Comparison of ENCODE assay signal across 8 cellular contexts in genomic region chr5:88729476-88730182, GRCh38.
A peak's percentile ranks its signal among the peaks of the same experiment; 100 is the strongest.
DNase-seq lines count a peak whose midpoint lies in the region; ATAC-seq and TF ChIP-seq lines count a peak whose summit lies in the region.

No MANE protein-coding gene starts in this region.

- H3K27me3 Mint-ChIP-seq in activated CD4-positive, alpha-beta memory T cell treated with anti-CD3 and anti-CD28 coated beads for 36 hours = peaks cover 13% of the 10 kb centered on the region
- no peaks in the 10 kb centered on the region for H3K27me3 Mint-ChIP-seq in endodermal cell (ENCODE audit: insufficient read depth)
- H3K27me3 Mint-ChIP-seq in stimulated activated naive B cell treated with anti-CD40 and anti-IgM and Interleukin-4, amounts not matched to agents 10 μg/mL and 1 μg/mL and 100 μg/mL, for 72 hours = no peaks in the 10 kb centered on the region

- no peak overlapping the region for H3K27ac Mint-ChIP-seq in activated CD4-positive, alpha-beta memory T cell treated with anti-CD3 and anti-CD28 coated beads for 36 hours
- H3K27ac Mint-ChIP-seq in endodermal cell = no peak overlapping the region
- peak overlapping the region; percentile 90 for H3K27ac Mint-ChIP-seq in stimulated activated naive B cell treated with anti-CD40 and anti-IgM and Interleukin-4, amounts not matched to agents 10 μg/mL and 1 μg/mL and 100 μg/mL, for 72 hours

- no peaks in the 10 kb centered on the region for H3K36me3 Mint-ChIP-seq in activated CD4-positive, alpha-beta memory T cell treated with anti-CD3 and anti-CD28 coated beads for 36 hours
- no peaks in the 10 kb centered on the region for H3K36me3 Mint-ChIP-seq in endodermal cell (ENCODE audit: low read depth)
- peaks cover 31 to 44% of the 10 kb centered on the region in 2 donors for H3K36me3 Mint-ChIP-seq in stimulated activated naive B cell treated with anti-CD40 and anti-IgM and Interleukin-4, amounts not matched to agents 10 μg/mL and 1 μg/mL and 100 μg/mL, for 72 hours

- no peaks in the 10 kb centered on the region for H3K9me3 ChIP-seq in endodermal cell (ENCODE audit: control insufficient read depth, low read length)

- H3K4me1 Mint-ChIP-seq in activated CD4-positive, alpha-beta memory T cell treated with anti-CD3 and anti-CD28 coated beads for 36 hours (ENCODE audit: low read depth) = peaks cover 2% of the 10 kb centered on the region
- H3K4me1 Mint-ChIP-seq in endodermal cell = peaks cover 1% of the 10 kb centered on the region
- H3K4me1 Mint-ChIP-seq in stimulated activated naive B cell treated with anti-CD40 and anti-IgM and Interleukin-4, amounts not matched to agents 10 μg/mL and 1 μg/mL and 100 μg/mL, for 72 hours = peaks cover 22 to 47% of the 10 kb centered on the region in 2 donors

- H3K9ac ChIP-seq in endodermal cell (ENCODE audit: extremely low read depth, low read length, poor library complexity, severe bottlenecking) = no peak overlapping the region

- H3K9me3 Mint-ChIP-seq in activated CD4-positive, alpha-beta memory T cell treated with anti-CD3 and anti-CD28 coated beads for 36 hours = no peaks in the 10 kb centered on the region
- no peaks in the 10 kb centered on the region for H3K9me3 Mint-ChIP-seq in endodermal cell
- no peaks in the 10 kb centered on the region for H3K9me3 Mint-ChIP-seq in stimulated activated naive B cell treated with anti-CD40 and anti-IgM and Interleukin-4, amounts not matched to agents 10 μg/mL and 1 μg/mL and 100 μg/mL, for 72 hours

- no peak overlapping the region for H3K4me3 Mint-ChIP-seq in activated CD4-positive, alpha-beta memory T cell treated with anti-CD3 and anti-CD28 coated beads for 36 hours
- no peak overlapping the region for H3K4me3 Mint-ChIP-seq in endodermal cell
- H3K4me3 Mint-ChIP-seq in stimulated activated naive B cell treated with anti-CD40 and anti-IgM and Interleukin-4, amounts not matched to agents 10 μg/mL and 1 μg/mL and 100 μg/mL, for 72 hours = peak overlapping the region in 1 of 2 donors; percentile 41

- POLR2A ChIA-PET in activated CD4-positive, alpha-beta memory T cell treated with anti-CD3 and anti-CD28 coated beads for 36 hours (lab: Charles Lee) = no interaction called here

- CTCF ChIA-PET in activated CD4-positive, alpha-beta memory T cell treated with anti-CD3 and anti-CD28 coated beads for 36 hours (lab: Charles Lee) = interaction anchor here (0.6 to 5.6 kb wide), 43 partner anchors 10 to 1875 kb away, joined by 3 to 53 read pairs (median 4); partner anchors contain the start of gene LYSMD3

- H3K36me3 ChIP-seq in endodermal cell (ENCODE audit: control insufficient read depth, insufficient read depth, low read length) = no peaks in the 10 kb centered on the region

- no peaks in the 10 kb centered on the region for H3K4me1 ChIP-seq in endodermal cell (ENCODE audit: control insufficient read depth, insufficient read depth, low read length)

- H3K27ac ChIP-seq in endodermal cell (ENCODE audit: low read depth, low read length) = no peak overlapping the region

- H3K4me3 ChIP-seq in AG10803 (ENCODE audit: low read length) = no peak overlapping the region
- H3K4me3 ChIP-seq in endodermal cell (ENCODE audit: low read length) = no peak overlapping the region

- peaks cover 18% of the 10 kb centered on the region for H3K27me3 ChIP-seq in endodermal cell (ENCODE audit: control insufficient read depth, insufficient read depth, low read length, poor library complexity, severe bottlenecking)

- TF ChIP-seq CTCF in AG10803 (conservative IDR thresholded peaks at IDR 0.05; ENCODE audit: low read length) (peak; percentile 82), endodermal cell (conservative IDR thresholded peaks at IDR 0.05) (peak; percentile 93)

- DNase-seq in AG10803 (ENCODE audit: low read depth) (peak; percentile 76), NCI-H748 treated with DMSO at 0.1 percent for 48 hours (lab: John Stamatoyannopoulos, UW) (peak; percentile 98), endodermal cell (peak; percentile 83), mucosa of gallbladder (ENCODE audit: low spot score) (peak; percentile 78)
- peak; percentile 62 for DNase-seq in activated CD4-positive, alpha-beta memory T cell treated with anti-CD3 and anti-CD28 coated beads for 36 hours
- DNase-seq in stimulated activated naive B cell treated with anti-CD40 and anti-IgM and Interleukin-4, amounts not matched to agents 10 μg/mL and 1 μg/mL and 100 μg/mL, for 72 hours = peak; percentile 41

- ATAC-seq in GM18873 (IDR thresholded peaks at IDR 0.05; ENCODE audit: low FRiP score, unreplicated experiment) (peak; percentile 32), HG03565 (IDR thresholded peaks at IDR 0.05; ENCODE audit: unreplicated experiment) (peak; percentile 27)
- peak; percentile 29 to 31 for ATAC-seq in stimulated activated naive B cell treated with anti-CD40 and anti-IgM and Interleukin-4, amounts not matched to agents 10 μg/mL and 1 μg/mL and 100 μg/mL, for 72 hours (replicated peaks)

- intact Hi-C loops in activated CD4-positive, alpha-beta memory T cell treated with anti-CD3 and anti-CD28 coated beads for 36 hours (cut with micrococcal nuclease) = loop anchor here (2.0 to 10.0 kb wide), 4 partner anchors 155 to 1803 kb away; partner anchors contain the start of gene MEF2C

- 31% methylated on average over 1 of the region's 1 CpG; no CpG with 5 or more reads in 1 of the 2 experiments for whole genome bisulfite sequencing in endodermal cell (ENCODE audit: insufficient coverage in 1 of 2, insufficient read length in 1 of 2), 2 experiments

Comparison
In these comparisons a context has a peak if more than half of its experiments do, and no peak if none do; other contexts are left out.
1. DNase-seq: peak in every context shown above with its lines; median percentile 98 in NCI-H748 treated with DMSO at 0.1 percent for 48 hours; 83 in endodermal cell; 78 in mucosa of gallbladder; 76 in AG10803; 62 in activated CD4-positive, alpha-beta memory T cell treated with anti-CD3 and anti-CD28 coated beads for 36 hours; 41 in stimulated activated naive B cell treated with anti-CD40 and anti-IgM and Interleukin-4, amounts not matched to agents 10 μg/mL and 1 μg/mL and 100 μg/mL, for 72 hours.